Comparison of ENCODE assay signal across 8 cellular contexts in the genomic region with DNA sequence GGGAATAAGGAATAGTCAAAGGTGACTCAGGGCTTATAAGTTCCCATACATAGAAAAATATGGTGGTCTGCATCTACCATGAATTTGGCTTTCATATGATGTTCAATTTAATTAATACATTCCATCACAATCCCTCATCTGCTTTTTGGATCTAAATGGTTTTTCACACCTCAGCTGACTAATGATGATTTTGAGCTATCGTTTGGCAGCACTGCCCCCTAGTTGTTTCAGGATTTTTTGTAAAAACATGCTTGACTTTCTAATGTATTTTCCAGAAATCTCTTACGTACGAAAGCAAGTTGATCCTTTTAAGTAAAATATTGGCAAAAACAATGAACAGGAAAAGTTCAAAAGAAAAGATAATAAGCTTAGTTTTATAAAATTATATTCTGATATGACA.
A peak's percentile ranks its signal among the peaks of the same experiment; 100 is the strongest.
DNase-seq lines count a peak whose midpoint lies in the region; ATAC-seq and TF ChIP-seq lines count a peak whose summit lies in the region.

No MANE protein-coding gene starts in this region.

- peak; percentile 19 for TF ChIP-seq CTCF in NB4 (IDR thresholded peaks at IDR 0.05; ENCODE audit: low read depth, low read length)
- TF ChIP-seq CTCF in cardiac fibroblast (IDR thresholded peaks at IDR 0.05; ENCODE audit: low read depth, low read length) = peak; percentile 27

- no peak for ATAC-seq in GM21529 (IDR thresholded peaks at IDR 0.05; ENCODE audit: unreplicated experiment)
- ATAC-seq in HG03108 (IDR thresholded peaks at IDR 0.05; ENCODE audit: unreplicated experiment) = no peak

- H3K4me3 ChIP-seq in NB4 (ENCODE audit: low read depth, low read length) (no peak overlapping the region), cardiac fibroblast (replicated peaks in 1 of 2; ENCODE audit: low read depth in 2 of 2, low read length in 2 of 2) (no peak overlapping the region)

- TF ChIP-seq POLR2A in NB4 (IDR thresholded peaks at IDR 0.05; ENCODE audit: extremely low read depth, insufficient read length) = no peak

- DNase-seq in NCI-H446 (lab: John Stamatoyannopoulos, UW) (peak; percentile 8 to 23), NCI-H446 treated with DMSO at 0.1 percent for 48 hours (lab: John Stamatoyannopoulos, UW) (no peak), NB4 (ENCODE audit: low read depth) (peak; percentile 34), cardiac fibroblast (ENCODE audit: low read depth in 2 of 2) (peak; percentile 32 to 48), pons (ENCODE audit: low spot score) (peak; percentile 22), NCI-H2029 (lab: John Stamatoyannopoulos, UW) (no peak)

Comparison
In these comparisons a context has a peak if more than half of its experiments do, and no peak if none do; other contexts are left out.
1. DNase-seq: peak in NCI-H446 (2 of 2), NB4 (single experiment), cardiac fibroblast (2 of 2) and pons (single experiment); none in NCI-H446 treated with DMSO at 0.1 percent for 48 hours (single experiment) and NCI-H2029 (single experiment).